Comparison of ENCODE assay signal across 29 cellular contexts in the genomic region with DNA sequence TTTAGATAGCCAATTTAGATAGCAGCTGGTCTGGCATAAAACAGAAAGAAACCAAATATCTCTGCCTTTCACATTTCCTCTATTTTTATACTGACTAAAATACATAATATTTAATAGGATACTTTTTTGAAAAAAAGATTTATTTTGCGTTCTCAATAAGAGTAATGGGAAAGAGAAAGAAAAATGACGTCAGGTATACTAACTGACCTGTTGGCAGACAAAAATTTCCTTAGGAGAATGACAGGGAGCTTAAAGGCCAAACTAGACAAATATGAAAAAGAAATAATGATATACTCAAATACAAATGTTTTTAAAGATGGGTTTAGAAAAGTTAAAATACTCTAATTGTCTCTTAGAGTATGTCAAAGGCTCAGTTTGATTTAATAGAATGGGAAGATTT.
"Had no signal": no experiment of that assay in that cellular context is flagged by ENCODE, and none has a peak within 500 bp of the region (broad histone marks: within the 10 kb centered on the region; RNA-seq: fewer than 3 reads in every experiment).

No MANE protein-coding gene starts in this region.

- H3K9me3 ChIP-seq: colonic mucosa, esophagus muscularis mucosa, esophagus squamous epithelium, gastrocnemius medialis, gastroesophageal sphincter had no signal

- DNase-seq: colonic mucosa; cortex of kidney; dermis blood vessel endothelial cell; dorsolateral prefrontal cortex; effector CD4-positive, alpha-beta T cell; effector CD8-positive, alpha-beta T cell; effector memory CD4-positive, alpha-beta T cell; effector memory CD8-positive, alpha-beta T cell; endodermal cell; erythroblast; esophagus squamous epithelium; foreskin fibroblast; foreskin keratinocyte; foreskin melanocyte; gastrocnemius medialis; glutamatergic neuron; head of caudate nucleus; heart left ventricle; heart right ventricle had no signal

- H3K27ac ChIP-seq: colonic mucosa, coronary artery, dorsolateral prefrontal cortex, epithelial cell of prostate, esophagus muscularis mucosa, esophagus squamous epithelium, foreskin keratinocyte, gastrocnemius medialis, gastroesophageal sphincter, heart left ventricle, heart right ventricle had no signal

- H3K4me3 ChIP-seq: colonic mucosa, coronary artery, dorsolateral prefrontal cortex, esophagus muscularis mucosa, esophagus squamous epithelium, gastrocnemius medialis, gastroesophageal sphincter, heart left ventricle, heart right ventricle had no signal

- H3K4me3 Mint-ChIP-seq: dendritic cell treated with granulocyte-macrophage colony-stimulating factor and Interleukin-4, amounts not matched to agents 40 ng/mL and 50 ng/mL, for 4 days; effector memory CD8-positive, alpha-beta T cell; endodermal cell had no signal

- H3K36me3 ChIP-seq: colonic mucosa, esophagus muscularis mucosa, esophagus squamous epithelium, gastrocnemius medialis, gastroesophageal sphincter, heart left ventricle, heart right ventricle had no signal

- H3K27me3 Mint-ChIP-seq: dendritic cell treated with granulocyte-macrophage colony-stimulating factor and Interleukin-4, amounts not matched to agents 40 ng/mL and 50 ng/mL, for 4 days; effector memory CD8-positive, alpha-beta T cell had no signal

- H3K27me3 ChIP-seq: colonic mucosa, dorsolateral prefrontal cortex, esophagus muscularis mucosa, esophagus squamous epithelium, foreskin keratinocyte, gastrocnemius medialis, gastroesophageal sphincter, heart left ventricle, heart right ventricle had no signal

- H3K27ac Mint-ChIP-seq: dendritic cell treated with granulocyte-macrophage colony-stimulating factor and Interleukin-4, amounts not matched to agents 40 ng/mL and 50 ng/mL, for 4 days; effector memory CD8-positive, alpha-beta T cell had no signal

- ATAC-seq: effector memory CD8-positive, alpha-beta T cell; esophagus mucosa; foreskin keratinocyte; gastrocnemius medialis; gastroesophageal sphincter; heart left ventricle; heart right ventricle had no signal

- H3K4me1 ChIP-seq: colonic mucosa, esophagus muscularis mucosa, esophagus squamous epithelium, foreskin keratinocyte, gastrocnemius medialis, gastroesophageal sphincter, heart left ventricle, heart right ventricle had no signal

- H3K9me3 Mint-ChIP-seq: endodermal cell had no signal

- FAIRE-seq: colon, endometrium, endothelial cell of umbilical vein, frontal cortex had no signal
